8 cellular contexts compared by ENCODE assay signal in the genomic region with DNA sequence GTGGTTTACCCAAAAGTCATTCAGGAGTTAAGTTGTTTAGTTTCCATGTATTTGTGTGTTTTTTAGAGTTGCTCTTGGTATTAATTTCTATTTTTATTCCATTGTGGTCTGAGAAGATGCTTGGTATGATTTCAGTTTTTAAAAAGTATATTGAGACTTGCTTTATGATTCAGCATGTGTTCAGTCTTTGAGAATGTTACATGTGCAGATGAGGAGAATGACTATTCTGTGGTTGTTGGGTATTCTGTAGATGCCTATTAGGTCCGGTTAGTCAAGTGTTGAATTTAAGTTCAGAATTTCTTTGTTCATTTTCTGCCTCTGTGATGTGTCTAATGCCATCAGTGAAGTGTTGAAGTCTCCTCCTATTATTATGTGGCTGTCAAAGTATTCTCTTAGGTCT.
DNase-seq lines count a peak whose midpoint lies in the region; ATAC-seq, FAIRE-seq and TF ChIP-seq lines count a peak whose summit lies in the region.

No MANE protein-coding gene starts in this region.

- H3K36me3 Mint-ChIP-seq in mesothelial cell of epicardium: peaks cover 39% of the 10 kb centered on the region
- H3K36me3 Mint-ChIP-seq in activated CD8-positive, alpha-beta T cell treated with anti-CD3 and anti-CD28 coated beads, Interleukin-2, amount 10 ng/mL, durations not matched to agents 7 days and 5 days (ENCODE audit: low read depth): peaks cover 2% of the 10 kb centered on the region

- CTCF ChIA-PET in activated CD8-positive, alpha-beta T cell treated with anti-CD3 and anti-CD28 coated beads, Interleukin-2, amount 10 ng/mL, durations not matched to agents 7 days and 5 days (lab: Charles Lee): no interaction called here

- POLR2A ChIA-PET in activated CD8-positive, alpha-beta T cell treated with anti-CD3 and anti-CD28 coated beads, Interleukin-2, amount 10 ng/mL, durations not matched to agents 7 days and 5 days (lab: Charles Lee): no interaction called here

- H3K27ac Mint-ChIP-seq in mesothelial cell of epicardium: no peak overlapping the region
- no peak overlapping the region for H3K27ac Mint-ChIP-seq in activated CD8-positive, alpha-beta T cell treated with anti-CD3 and anti-CD28 coated beads, Interleukin-2, amount 10 ng/mL, durations not matched to agents 7 days and 5 days

- H3K4me3 Mint-ChIP-seq in mesothelial cell of epicardium: no peak overlapping the region
- no peak overlapping the region for H3K4me3 Mint-ChIP-seq in activated CD8-positive, alpha-beta T cell treated with anti-CD3 and anti-CD28 coated beads, Interleukin-2, amount 10 ng/mL, durations not matched to agents 7 days and 5 days

- DNase-seq in iris pigment epithelial cell (ENCODE audit: low read depth): peak; percentile 70
- no peak for DNase-seq in coronary artery (ENCODE audit: low spot score)
- DNase-seq in mesothelial cell of epicardium (ENCODE audit: low spot score in 2 of 2, unreplicated experiment in 2 of 2): no peak
- no peak for DNase-seq in RCC 7860 (ENCODE audit: low spot score)
- no peak for DNase-seq in activated CD8-positive, alpha-beta T cell treated with anti-CD3 and anti-CD28 coated beads, Interleukin-2, amount 10 ng/mL, durations not matched to agents 7 days and 5 days

- H3K27me3 Mint-ChIP-seq in mesothelial cell of epicardium (ENCODE audit: low read depth): no peaks in the 10 kb centered on the region
- H3K27me3 Mint-ChIP-seq in activated CD8-positive, alpha-beta T cell treated with anti-CD3 and anti-CD28 coated beads, Interleukin-2, amount 10 ng/mL, durations not matched to agents 7 days and 5 days (ENCODE audit: low read depth): no peaks in the 10 kb centered on the region

- no peak for TF ChIP-seq CTCF in coronary artery (IDR thresholded peaks at IDR 0.05)
- no peak for TF ChIP-seq CTCF in mesothelial cell of epicardium (IDR thresholded peaks at IDR 0.05; ENCODE audit: unreplicated experiment)

- no peak for FAIRE-seq in RCC 7860 (lab: Jason Lieb, UNC)

- no peak overlapping the region for H3K27ac ChIP-seq in coronary artery

- H3K4me1 Mint-ChIP-seq in mesothelial cell of epicardium: no peaks in the 10 kb centered on the region
- peaks cover 21% of the 10 kb centered on the region for H3K4me1 Mint-ChIP-seq in activated CD8-positive, alpha-beta T cell treated with anti-CD3 and anti-CD28 coated beads, Interleukin-2, amount 10 ng/mL, durations not matched to agents 7 days and 5 days (ENCODE audit: low read depth)

- H3K4me3 ChIP-seq in coronary artery: no peak overlapping the region

- peaks cover 22% of the 10 kb centered on the region for H3K9me3 Mint-ChIP-seq in mesothelial cell of epicardium
- H3K9me3 Mint-ChIP-seq in activated CD8-positive, alpha-beta T cell treated with anti-CD3 and anti-CD28 coated beads, Interleukin-2, amount 10 ng/mL, durations not matched to agents 7 days and 5 days (ENCODE audit: insufficient read depth): no peaks in the 10 kb centered on the region

- ATAC-seq in GM18858 (IDR thresholded peaks at IDR 0.05; ENCODE audit: unreplicated experiment) (peak; percentile 99), GM21723 (IDR thresholded peaks at IDR 0.05; ENCODE audit: unreplicated experiment) (peak; percentile 94), HG03432 (IDR thresholded peaks at IDR 0.05; ENCODE audit: unreplicated experiment) (peak; percentile 96)
- no peak for ATAC-seq in activated CD8-positive, alpha-beta T cell treated with anti-CD3 and anti-CD28 coated beads, Interleukin-2, amount 10 ng/mL, durations not matched to agents 7 days and 5 days
